ENCODE assay signal across 8 cellular contexts in the genomic region with DNA sequence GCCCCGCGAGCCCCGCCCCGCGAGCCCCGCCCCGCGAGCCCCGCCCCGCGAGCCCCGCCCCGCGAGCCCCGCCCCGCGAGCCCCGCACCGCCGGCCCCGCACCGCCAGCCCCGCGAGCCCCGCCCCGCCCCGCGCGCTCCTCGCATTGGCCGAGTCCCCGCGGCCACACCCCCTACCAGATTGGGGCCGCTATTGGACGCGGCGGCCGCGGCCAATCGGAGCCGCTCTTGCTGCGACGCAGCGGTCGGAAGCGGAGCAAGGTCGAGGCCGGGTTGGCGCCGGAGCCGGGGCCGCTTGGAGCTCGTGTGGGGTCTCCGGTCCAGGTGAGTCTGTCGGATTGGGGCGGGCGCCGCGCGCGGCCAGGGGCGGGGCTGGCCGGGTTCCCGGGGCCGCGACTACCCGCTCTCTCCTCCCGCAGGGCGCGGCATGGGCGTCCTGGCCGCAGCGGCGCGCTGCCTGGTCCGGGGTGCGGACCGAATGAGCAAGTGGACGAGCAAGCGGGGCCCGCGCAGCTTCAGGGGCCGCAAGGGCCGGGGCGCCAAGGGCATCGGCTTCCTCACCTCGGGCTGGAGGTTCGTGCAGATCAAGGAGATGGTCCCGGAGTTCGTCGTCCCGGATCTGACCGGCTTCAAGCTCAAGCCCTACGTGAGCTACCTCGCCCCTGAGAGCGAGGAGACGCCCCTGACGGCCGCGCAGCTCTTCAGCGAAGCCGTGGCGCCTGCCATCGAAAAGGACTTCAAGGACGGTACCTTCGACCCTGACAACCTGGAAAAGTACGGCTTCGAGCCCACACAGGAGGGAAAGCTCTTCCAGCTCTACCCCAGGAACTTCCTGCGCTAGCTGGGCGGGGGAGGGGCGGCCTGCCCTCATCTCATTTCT. TPM values are rescaled to one million over a fixed set of nuclear protein-coding genes. Genes with fewer than 3 reads are reported as not detected.
A peak's percentile ranks its signal among the peaks of the same experiment; 100 is the strongest.
DNase-seq lines count a peak whose midpoint lies in the region; ATAC-seq and TF ChIP-seq lines count a peak whose summit lies in the region.

A gene (plus strand): TSS at position 224 of the 879 bp plus-strand sequence. CDS start 203 bp downstream, at position 427.

- H3K4me3 Mint-ChIP-seq in natural killer cell treated with Interleukin-12 subunit alpha and Interleukin-12 subunit beta and Interleukin-15 and Interleukin-18, amount 100 ng/mL, for 72 hours = peak within 1 kb of the TSS; percentile 91

- peak within 1 kb of the TSS; percentile 50 for H3K27ac ChIP-seq in RWPE2 (ENCODE audit: poor library complexity, severe bottlenecking)

- no peaks in the 10 kb centered on the region for H3K9me3 Mint-ChIP-seq in natural killer cell treated with Interleukin-12 subunit alpha and Interleukin-12 subunit beta and Interleukin-15 and Interleukin-18, amount 100 ng/mL, for 72 hours

- no peaks in the 10 kb centered on the region for H3K27me3 ChIP-seq in RWPE2 (ENCODE audit: insufficient read depth, poor library complexity, severe bottlenecking)

- H3K36me3 ChIP-seq in RWPE2 (ENCODE audit: low read depth) = peaks cover 38% of the 10 kb centered on the region

- H3K4me1 Mint-ChIP-seq in natural killer cell treated with Interleukin-12 subunit alpha and Interleukin-12 subunit beta and Interleukin-15 and Interleukin-18, amount 100 ng/mL, for 72 hours (ENCODE audit: low read depth in 2 of 2) = peaks cover 5 to 19% of the 10 kb centered on the region in 2 donors

- ATAC-seq in GM21723 (IDR thresholded peaks at IDR 0.05; ENCODE audit: unreplicated experiment) = peak; percentile 75
- ATAC-seq in RWPE2 (ENCODE audit: low read depth) = peak; percentile 80
- ATAC-seq in natural killer cell treated with Interleukin-12 subunit alpha and Interleukin-12 subunit beta and Interleukin-15 and Interleukin-18, amount 100 ng/mL, for 72 hours = peak; percentile 97
- ATAC-seq in stimulated activated naive CD8-positive, alpha-beta T cell treated with anti-CD3 and anti-CD28 coated beads, Interleukin-15, Interleukin-2, amounts not matched to agents 100 U/mL and 50 U/mL, for 24 hours = peak; percentile 93

- peaks cover 8% of the 10 kb centered on the region for H3K36me3 Mint-ChIP-seq in natural killer cell treated with Interleukin-12 subunit alpha and Interleukin-12 subunit beta and Interleukin-15 and Interleukin-18, amount 100 ng/mL, for 72 hours

- no peaks in the 10 kb centered on the region for H3K4me1 ChIP-seq in RWPE2 (ENCODE audit: insufficient read depth, poor library complexity, severe bottlenecking)

- peak within 1 kb of the TSS; percentile 96 for H3K4me3 ChIP-seq in RWPE2 (ENCODE audit: severe bottlenecking)

- H3K9me3 ChIP-seq in RWPE2 (ENCODE audit: severe bottlenecking) = no peaks in the 10 kb centered on the region

- DNase-seq in DMS53 treated with DMSO at 0.1 percent for 48 hours (lab: John Stamatoyannopoulos, UW; ENCODE audit: unreplicated experiment) = peak; percentile 75
- peak; percentile 38 to 53 for DNase-seq in Kasumi-1 (lab: John Stamatoyannopoulos, UW)
- DNase-seq in RWPE2 (ENCODE audit: low spot score) = peak; percentile 89
- peak; percentile 83 for DNase-seq in activated T-helper 9 cell treated with anti-CD3 and anti-CD28 coated beads, Interleukin-2, amount 50 U/mL, for 16 hours (ENCODE audit: low read depth)
- peak; percentile 57 for DNase-seq in fibroblast of peridontal ligament (ENCODE audit: extremely low read depth)
- DNase-seq in natural killer cell treated with Interleukin-12 subunit alpha and Interleukin-12 subunit beta and Interleukin-15 and Interleukin-18, amount 100 ng/mL, for 72 hours (ENCODE audit: low spot score) = peak; percentile 93
- peak; percentile 94 for DNase-seq in stimulated activated naive CD8-positive, alpha-beta T cell treated with anti-CD3 and anti-CD28 coated beads, Interleukin-15, Interleukin-2, amounts not matched to agents 100 U/mL and 50 U/mL, for 24 hours

- H3K27me3 Mint-ChIP-seq in natural killer cell treated with Interleukin-12 subunit alpha and Interleukin-12 subunit beta and Interleukin-15 and Interleukin-18, amount 100 ng/mL, for 72 hours = no peaks in the 10 kb centered on the region

- no peak for TF ChIP-seq CTCF in RWPE2 (IDR thresholded peaks at IDR 0.05; ENCODE audit: poor library complexity, severe bottlenecking)

- peak within 1 kb of the TSS; percentile 51 to 75 for H3K27ac Mint-ChIP-seq in natural killer cell treated with Interleukin-12 subunit alpha and Interleukin-12 subunit beta and Interleukin-15 and Interleukin-18, amount 100 ng/mL, for 72 hours

RNA-seq across cellular contexts. Expression of the gene that starts here (rescaled TPM):
- total RNA-seq in natural killer cell treated with Interleukin-12 subunit alpha and Interleukin-12 subunit beta and Interleukin-15 and Interleukin-18, amount 100 ng/mL, for 72 hours = 10 to 100 TPM; 35.9 to 48.6 TPM

Comparison
In these comparisons a context has a peak if more than half of its experiments do, and no peak if none do; other contexts are left out.
1. Peak in every context shown above with its lines: DNase-seq, ATAC-seq, H3K4me3 ChIP-seq and H3K27ac ChIP-seq.